In genomic region chr20:22578221-22579118, GRCh38 we compare ENCODE assay signal across 1 cellular context.
TF ChIP-seq lines count a peak whose summit lies in the region.

No MANE protein-coding gene starts in this region.

TF ChIP-seq in H1, 55 proteins besides CTCF, POLR2A, EP300 and RAD21:
- no peak for TF ChIP-seq JUND (IDR thresholded peaks at IDR 0.05; ENCODE audit: low read length)
- no peak for TF ChIP-seq BACH1 (IDR thresholded peaks at IDR 0.05; ENCODE audit: low read length)
- peak; percentile 32 for TF ChIP-seq EZH2 (IDR thresholded peaks at IDR 0.05; ENCODE audit: low read depth, low read length, severe bottlenecking)
- no peak for TF ChIP-seq SAP30 (IDR thresholded peaks at IDR 0.05; ENCODE audit: insufficient read depth, insufficient replicate concordance, low read length)
- TF ChIP-seq SUZ12 (IDR thresholded peaks at IDR 0.05; ENCODE audit: low read length), result peak; percentile 74
